In genomic region chr14:77133718-77134338, GRCh38 we compare ENCODE assay signal across 10 cellular contexts. TPM values are rescaled to one million over a fixed set of nuclear protein-coding genes. Genes with fewer than 3 reads are reported as not detected.
DNase-seq lines count a peak whose midpoint lies in the region; ATAC-seq and TF ChIP-seq lines count a peak whose summit lies in the region.
"Had no signal": no experiment of that assay in that cellular context is flagged by ENCODE, and none has a peak within 500 bp of the region (broad histone marks: within the 10 kb centered on the region; RNA-seq: fewer than 3 reads in every experiment).

No MANE protein-coding gene starts in this region.

- H3K4me1 Mint-ChIP-seq in Calu3 (ENCODE audit: low read depth, unreplicated experiment) (peaks cover 8% of the 10 kb centered on the region), mesothelial cell of epicardium (no peaks in the 10 kb centered on the region)

- TF ChIP-seq CTCF in Calu3 (IDR thresholded peaks at IDR 0.05; ENCODE audit: unreplicated experiment), result no peak
- TF ChIP-seq CTCF in mesothelial cell of epicardium (IDR thresholded peaks at IDR 0.05; ENCODE audit: unreplicated experiment), result no peak

- no peaks in the 10 kb centered on the region for H3K36me3 Mint-ChIP-seq in Calu3 (ENCODE audit: insufficient read depth, unreplicated experiment)
- no peaks in the 10 kb centered on the region for H3K36me3 Mint-ChIP-seq in mesothelial cell of epicardium

- DNase-seq in Calu3, result peak; percentile 69
- peak in 3 of 5 experiments; percentile 14 to 73 (median 28) for DNase-seq in T-helper 2 cell
- peak; percentile 55 for DNase-seq in central memory CD4-positive, alpha-beta T cell
- peak; percentile 71 to 83 for DNase-seq in mesothelial cell of epicardium (ENCODE audit: low spot score in 2 of 2, unreplicated experiment in 2 of 2)
- peak in 1 of 2 donors; percentile 83 for DNase-seq in aorta

- H3K36me3 ChIP-seq in aorta (ENCODE audit: control insufficient read depth in 1 of 2, insufficient read depth in 2 of 2, low read length in 1 of 2), result no peaks in the 10 kb centered on the region
- H3K36me3 ChIP-seq: thoracic aorta had no signal

- H3K4me1 ChIP-seq in aorta (ENCODE audit: control insufficient read depth in 1 of 2, insufficient read depth in 2 of 2, low read length in 2 of 2), result no peaks in the 10 kb centered on the region

- H3K27me3 ChIP-seq in aorta (ENCODE audit: control insufficient read depth in 1 of 2, insufficient read depth in 2 of 2, low read length in 1 of 2), result no peaks in the 10 kb centered on the region

- 9 to 11% methylated on average over 22 of the region's 22 CpGs for WGBS in aorta, 2 donors

- H3K9me3 Mint-ChIP-seq in Calu3 (ENCODE audit: low read depth, unreplicated experiment), result no peaks in the 10 kb centered on the region
- H3K9me3 Mint-ChIP-seq in mesothelial cell of epicardium, result no peaks in the 10 kb centered on the region

- peak; percentile 63 for ATAC-seq in HG02870 (IDR thresholded peaks at IDR 0.05; ENCODE audit: unreplicated experiment)
- ATAC-seq in aorta (ENCODE audit: low FRiP score), result peak; percentile 63
- no peak for ATAC-seq in GM18519 (IDR thresholded peaks at IDR 0.05; ENCODE audit: low FRiP score, unreplicated experiment)
- no peak for ATAC-seq in HG03378 (IDR thresholded peaks at IDR 0.05; ENCODE audit: unreplicated experiment)

- H3K27me3 Mint-ChIP-seq in Calu3 (ENCODE audit: unreplicated experiment) (peaks cover 100% of the 10 kb centered on the region), mesothelial cell of epicardium (ENCODE audit: low read depth) (peaks cover 98% of the 10 kb centered on the region)

- intact Hi-C loops in Calu3 (cut with micrococcal nuclease; ENCODE audit: unreplicated experiment), result no loop called here
- intact Hi-C loops in aorta (cut with DNase I), result no loop called here

- BruUV-seq in Calu3 (replicated peaks; lab: Mats Ljungman, UMichigan), result no TSS peak

- H3K4me3 Mint-ChIP-seq in Calu3 (ENCODE audit: low read depth, unreplicated experiment), result no peak overlapping the region
- no peak overlapping the region for H3K4me3 Mint-ChIP-seq in mesothelial cell of epicardium

- H3K9me3 ChIP-seq in aorta (ENCODE audit: control insufficient read depth, low read length), result no peaks in the 10 kb centered on the region
- H3K9me3 ChIP-seq: thoracic aorta had no signal

- H3K27ac Mint-ChIP-seq in Calu3 (ENCODE audit: unreplicated experiment) (no peak overlapping the region), mesothelial cell of epicardium (no peak overlapping the region)

- CTCF ChIA-PET in Calu3 (lab: Charles Lee), result interaction anchor here (0.5 to 1.8 kb wide), 3 partner anchors 10 to 35 kb away, joined by 3 to 9 read pairs (median 3); no protein-coding TSS in a partner anchor

- H3K4me3 ChIP-seq in aorta (ENCODE audit: low read length in 2 of 2), result no peak overlapping the region
- H3K4me3 ChIP-seq: dorsolateral prefrontal cortex, thoracic aorta had no signal

- H3K27ac ChIP-seq in aorta (ENCODE audit: low read depth in 1 of 2, low read length in 2 of 2), result no peak overlapping the region
- H3K27ac ChIP-seq: thoracic aorta had no signal

RNA-seq across cellular contexts. Expression of gene ZDHHC22, which starts 7.8 kb away (rescaled TPM):
- total RNA-seq in Calu3 (2022) (not detected in 2 replicates), mesothelial cell of epicardium (not detected in 3 replicates), aorta (not detected)
- not detected for polyA plus RNA-seq in aorta
- total RNA-seq: thoracic aorta had no signal

RNA-seq across cellular contexts. Expression of gene CIPC, which starts 35.8 kb away (rescaled TPM):
- total RNA-seq in Calu3 (2022) (16.5 and 18.9 TPM in 2 replicates), mesothelial cell of epicardium (21.9 to 22.9 TPM (median 22.4 TPM) in 3 replicates), aorta (10 to 100 TPM; 23.1 to 24.4 TPM)
- polyA plus RNA-seq in aorta, result 10 to 100 TPM in 1 of 2 donors, 1 to 10 TPM in 1; 8.1 to 11.0 TPM

RNA-seq across cellular contexts. Expression of gene TMEM63C, which starts 47.8 kb away (rescaled TPM):
- total RNA-seq in Calu3 (2022) (1.1 and 2.1 TPM in 2 replicates), mesothelial cell of epicardium (6.2 to 7.7 TPM (median 7.0 TPM) in 3 replicates), aorta (under 1 TPM; 0.06 to 0.26 TPM)
- under 1 TPM in 1 of 2 donors, not detected in 1; 0.13 TPM for polyA plus RNA-seq in aorta

Comparison
In these comparisons a context has a peak if more than half of its experiments do, and no peak if none do; other contexts are left out.
1. ATAC-seq: peak in HG02870 (single experiment) and aorta (single experiment); none in GM18519 (single experiment) and HG03378 (single experiment).